ENCODE assay signal across 19 cellular contexts in the genomic region with DNA sequence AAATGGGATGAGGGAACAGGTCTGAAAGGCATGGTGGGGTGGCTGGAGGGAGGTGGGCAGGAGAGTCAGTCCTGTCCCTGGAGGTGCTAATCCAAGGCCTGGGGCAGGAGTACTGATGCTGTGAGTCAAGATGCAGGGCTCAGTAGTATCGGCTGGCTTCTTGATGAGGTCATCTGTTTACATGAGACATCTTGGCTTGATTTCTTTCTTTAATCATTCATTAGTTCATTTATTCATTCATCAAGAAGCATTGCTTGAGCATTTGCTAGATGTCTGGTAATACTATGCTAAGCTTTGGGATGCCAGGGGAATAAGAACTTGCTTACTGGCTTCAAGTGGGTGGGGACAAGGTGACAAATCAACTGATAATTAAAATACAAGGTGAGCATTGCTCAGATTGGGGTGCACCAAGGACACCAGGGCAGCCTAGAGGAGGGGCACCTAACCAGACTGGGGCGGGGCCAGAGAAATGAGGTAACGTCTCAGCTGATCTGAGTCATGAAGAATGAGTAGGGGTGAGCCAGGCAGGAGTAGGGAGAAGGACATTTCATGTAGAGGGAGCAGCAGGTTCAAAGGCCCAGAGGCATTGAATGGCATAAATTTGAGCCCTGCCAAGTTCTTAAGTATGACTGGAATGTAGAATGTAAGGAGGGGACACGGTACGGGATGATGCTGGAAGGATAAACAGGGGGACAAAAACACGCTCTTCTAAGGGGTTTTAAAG.
DNase-seq lines count a peak whose midpoint lies in the region; FAIRE-seq and TF ChIP-seq lines count a peak whose summit lies in the region.
"Had no signal": no experiment of that assay in that cellular context is flagged by ENCODE, and none has a peak within 500 bp of the region (broad histone marks: within the 10 kb centered on the region; RNA-seq: fewer than 3 reads in every experiment).

No MANE protein-coding gene starts in this region.

- H3K4me3 ChIP-seq in kidney (ENCODE audit: low read length in 2 of 2): no peak overlapping the region
- H3K4me3 ChIP-seq: coronary artery, hepatocyte, ovary, testis had no signal

- no peak for FAIRE-seq in kidney (lab: Jason Lieb, UNC)
- FAIRE-seq: islet of Langerhans had no signal

- H3K36me3 ChIP-seq in kidney (ENCODE audit: control insufficient read depth in 1 of 2, insufficient read depth in 2 of 2, low read length in 2 of 2): no peaks in the 10 kb centered on the region
- H3K36me3 ChIP-seq: ovary had no signal

- no peaks in the 10 kb centered on the region for H3K4me1 ChIP-seq in kidney (ENCODE audit: control insufficient read depth in 1 of 2, insufficient read depth in 1 of 2, low read depth in 1 of 2, low read length in 2 of 2)
- H3K4me1 ChIP-seq: testis had no signal

- intact Hi-C loops in kidney (cut with DNase I): no loop called here

- no peak overlapping the region for H3K27ac ChIP-seq in kidney (ENCODE audit: low read depth in 2 of 2, low read length in 2 of 2)
- H3K27ac ChIP-seq: coronary artery, hepatocyte, ovary, testis had no signal

- no peak overlapping the region for H3K9ac ChIP-seq in kidney (ENCODE audit: low read length in 2 of 2)

- TF ChIP-seq CTCF in kidney (IDR thresholded peaks at IDR 0.05; ENCODE audit: borderline replicate concordance, extremely low read depth, insufficient read depth): no peak

- H3K9me3 ChIP-seq in kidney (ENCODE audit: control insufficient read depth in 1 of 2, low read length in 2 of 2): no peaks in the 10 kb centered on the region
- H3K9me3 ChIP-seq: ovary, testis had no signal

- DNase-seq in AG20443 (ENCODE audit: low spot score) (peak; percentile 21), HK-2 (ENCODE audit: unreplicated experiment) (peak; percentile 55), amniotic epithelial cell (ENCODE audit: low read depth) (peak; percentile 23), iris pigment epithelial cell (ENCODE audit: low read depth) (peak; percentile 17), Ammon's horn (ENCODE audit: low spot score) (no peak), AG08395 (ENCODE audit: low spot score) (no peak), kidney (no peak), GM19240 (ENCODE audit: insufficient read length, low spot score) (no peak)
- DNase-seq: activated CD8-positive, alpha-beta memory T cell treated with anti-CD3 and anti-CD28 coated beads, Interleukin-2, amount 10 ng/mL, durations not matched to agents 7 days and 5 days; CD4-positive, alpha-beta memory T cell; DMS79; H9; NCI-H1436; NCI-H524; ovary; testis had no signal

Comparison
In these comparisons a context has a peak if more than half of its experiments do, and no peak if none do; other contexts are left out.
1. DNase-seq: peak in AG20443 (single experiment), HK-2 (single experiment), amniotic epithelial cell (single experiment) and iris pigment epithelial cell (single experiment); none in Ammon's horn (single experiment), AG08395 (single experiment), kidney (single experiment) and GM19240 (single experiment).